Comparison of ENCODE assay signal across 8 cellular contexts in genomic region chr5:146662229-146662628, GRCh38.
A peak's percentile ranks its signal among the peaks of the same experiment; 100 is the strongest.
DNase-seq lines count a peak whose midpoint lies in the region; ATAC-seq and TF ChIP-seq lines count a peak whose summit lies in the region.

No MANE protein-coding gene starts in this region.

- H3K27ac ChIP-seq in SU-DHL-6 (ENCODE audit: low read depth, low read length): no peak overlapping the region

- no peaks in the 10 kb centered on the region for H3K9me3 ChIP-seq in SU-DHL-6 (ENCODE audit: insufficient read depth, low read length)

- no peak overlapping the region for H3K4me2 ChIP-seq in SU-DHL-6 (ENCODE audit: low read depth, low read length, poor library complexity, severe bottlenecking)

- H3K9ac ChIP-seq in SU-DHL-6 (ENCODE audit: low read length): no peak overlapping the region

- peak; percentile 66 for TF ChIP-seq CTCF in AG10803 (conservative IDR thresholded peaks at IDR 0.05; ENCODE audit: low read length)
- TF ChIP-seq CTCF in SU-DHL-6 (IDR thresholded peaks at IDR 0.05; ENCODE audit: insufficient read depth, low read length, poor library complexity, severe bottlenecking): peak; percentile 52

- no peaks in the 10 kb centered on the region for H3K79me2 ChIP-seq in SU-DHL-6 (ENCODE audit: insufficient read depth, low read length)

- peak; percentile 7 for DNase-seq in AG10803 (ENCODE audit: low read depth)
- DNase-seq in iPS-NIHi7 (ENCODE audit: extremely low spot score): peak; percentile 29
- no peak for DNase-seq in NCI-H1436 treated with DMSO at 0.1 percent for 48 hours (lab: John Stamatoyannopoulos, UW)
- no peak for DNase-seq in occipital lobe (lab: John Stamatoyannopoulos, UW)
- no peak for DNase-seq in DMS79 (lab: John Stamatoyannopoulos, UW)
- no peak for DNase-seq in activated CD4-positive, CD25-positive, alpha-beta regulatory T cell (lab: John Stamatoyannopoulos, UW)

- H3K36me3 ChIP-seq in SU-DHL-6 (ENCODE audit: low read length): no peaks in the 10 kb centered on the region

- H3K4me3 ChIP-seq in AG10803 (ENCODE audit: low read length) (no peak overlapping the region), SU-DHL-6 (ENCODE audit: insufficient read depth, low read length, poor library complexity, severe bottlenecking) (no peak overlapping the region)

- no peaks in the 10 kb centered on the region for H3K27me3 ChIP-seq in SU-DHL-6 (ENCODE audit: low read length)

- H4K20me1 ChIP-seq in SU-DHL-6 (ENCODE audit: low read depth, low read length): no peaks in the 10 kb centered on the region

- no peaks in the 10 kb centered on the region for H3K9me2 ChIP-seq in SU-DHL-6 (replicated peaks; ENCODE audit: insufficient read depth, low read length)

- H2AFZ ChIP-seq in SU-DHL-6 (ENCODE audit: low read depth, low read length, severe bottlenecking): no peak overlapping the region

- ATAC-seq in GM19351 (IDR thresholded peaks at IDR 0.05; ENCODE audit: unreplicated experiment): peak; percentile 64

- H3F3A ChIP-seq in SU-DHL-6 (ENCODE audit: insufficient read depth): no peaks in the 10 kb centered on the region

Comparison
In these comparisons a context has a peak if more than half of its experiments do, and no peak if none do; other contexts are left out.
1. DNase-seq: peak in AG10803 (single experiment) and iPS-NIHi7 (single experiment); none in NCI-H1436 treated with DMSO at 0.1 percent for 48 hours (single experiment), occipital lobe (single experiment), DMS79 (single experiment) and activated CD4-positive, CD25-positive, alpha-beta regulatory T cell (0 of 4).